Comparison of ENCODE assay signal across 25 cellular contexts in genomic region chr22:28769394-28770085, GRCh38. TPM values are rescaled to one million over a fixed set of nuclear protein-coding genes. Genes with fewer than 3 reads are reported as not detected.
DNase-seq lines count a peak whose midpoint lies in the region; ATAC-seq, FAIRE-seq and TF ChIP-seq lines count a peak whose summit lies in the region.
"Had no signal": no experiment of that assay in that cellular context is flagged by ENCODE, and none has a peak within 500 bp of the region (broad histone marks: within the 10 kb centered on the region; RNA-seq: fewer than 3 reads in every experiment).

No MANE protein-coding gene starts in this region.

- no peaks in the 10 kb centered on the region for H3K27me3 Mint-ChIP-seq in neural crest cell (ENCODE audit: low read depth)
- H3K27me3 Mint-ChIP-seq in CD14-positive monocyte (ENCODE audit: low read depth in 3 of 3): peaks cover 0 to 6% (median 3%) of the 10 kb centered on the region in 3 donors

- H2AFZ ChIP-seq in HepG2 (ENCODE audit: low read length) (no peak overlapping the region), H1 (ENCODE audit: low read length) (0 out of 2 replicates have a peak overlapping the region, but pooled peaks have one; percentile 0)
- H2AFZ ChIP-seq: GM23248 had no signal

- peak; percentile 14 for DNase-seq in HepG2 (ENCODE audit: low spot score)
- DNase-seq in right lobe of liver: no peak
- no peak for DNase-seq in H1 (ENCODE audit: low read depth in 1 of 2, low spot score in 2 of 2)
- no peak for DNase-seq in neural crest cell (ENCODE audit: low read depth, low spot score)
- DNase-seq in left cardiac atrium: no peak
- DNase-seq in GM20000 (ENCODE audit: low spot score): no peak
- no peak for DNase-seq in CD14-positive monocyte (ENCODE audit: low spot score)
- DNase-seq: CD4-positive, CD25-positive, alpha-beta regulatory T cell; COR-L47; GM23248; H9; KG1; MG63; NCI-H1105 treated with DMSO at 0.1 percent for 48 hours; NCI-H146; NCI-H1930; NCI-H2107; NCI-H446 treated with DMSO at 0.1 percent for 48 hours; NCI-H526; NCI-H82; NK-92 treated with Interleukin-12 subunit alpha and Interleukin-12 subunit beta, amount 100 ng/mL, for 24 hours; PC-3; SJCRH30 had no signal

- no peak overlapping the region for H3K14ac ChIP-seq in H1 (ENCODE audit: insufficient read length)

- no peak overlapping the region for H2AK5ac ChIP-seq in H1 (ENCODE audit: low read depth, low read length)

- no TSS peak for BruUV-seq in HepG2 (replicated peaks; lab: Mats Ljungman, UMichigan)

- H3K4me1 ChIP-seq in HepG2 (ENCODE audit: insufficient read depth, low read length): peaks cover 51% of the 10 kb centered on the region
- peaks cover 0 to 18% (median 0%) of the 10 kb centered on the region in 4 donors for H3K4me1 ChIP-seq in right lobe of liver
- H3K4me1 ChIP-seq in H1 (replicated peaks in 1 of 4; ENCODE audit: control insufficient read depth in 3 of 4, insufficient read depth in 4 of 4, low read length in 3 of 4): peaks cover 0 to 3% (median 0%) of the 10 kb centered on the region in 4 experiments; a peak in 2 of 7 replicates
- H3K4me1 ChIP-seq: SJCRH30 had no signal

- no peak overlapping the region for H3K27ac Mint-ChIP-seq in neural crest cell (ENCODE audit: unreplicated experiment)
- H3K27ac Mint-ChIP-seq in CD14-positive monocyte: no peak overlapping the region
- H3K27ac Mint-ChIP-seq: CD4-positive, CD25-positive, alpha-beta regulatory T cell had no signal

- peak overlapping the region; percentile 19; the same call in 1 of the 2 replicates for H2BK15ac ChIP-seq in H1 (ENCODE audit: low read length)

- no peaks in the 10 kb centered on the region for H3K9me3 ChIP-seq in HepG2 (ENCODE audit: low read length)
- no peaks in the 10 kb centered on the region for H3K9me3 ChIP-seq in right lobe of liver
- H3K9me3 ChIP-seq in H1 (ENCODE audit: insufficient read depth in 2 of 2, low read depth in 1 of 2, low read length in 1 of 2): no peaks in the 10 kb centered on the region
- H3K9me3 ChIP-seq: MG63 had no signal

- H4K91ac ChIP-seq in H1 (replicated peaks; ENCODE audit: insufficient read length, low read length): no peak overlapping the region

- H2BK120ac ChIP-seq in H1 (replicated peaks; ENCODE audit: low read depth, low read length): no peak overlapping the region

- H3K4me2 ChIP-seq in HepG2 (ENCODE audit: low read depth, low read length) (no peak overlapping the region), H1 (ENCODE audit: insufficient read depth in 1 of 2, low read depth in 2 of 2, low read length in 2 of 2) (no peak overlapping the region)

- H3K23ac ChIP-seq in H1 (ENCODE audit: insufficient read length): no peak overlapping the region

- H3K4me3 Mint-ChIP-seq in neural crest cell (peak overlapping the region; percentile 41), CD14-positive monocyte (no peak overlapping the region)
- H3K4me3 Mint-ChIP-seq: H9 had no signal

- H3K4ac ChIP-seq in H1 (replicated peaks; ENCODE audit: insufficient read length, low read depth, low read length): no peak overlapping the region

- CTCF ChIA-PET in HepG2 (lab: Yijun Ruan, JAX; ENCODE audit: low intra/inter-chr PET ratio, low total read pairs): no interaction called here
- CTCF ChIA-PET in H1 (lab: Charles Lee; ENCODE audit: partially characterized antibody): interaction anchor here (0.6 to 1.5 kb wide), 3 partner anchors 17 to 256 kb away, joined by 3 to 4 read pairs (median 3); no protein-coding TSS in a partner anchor

- H3K9ac ChIP-seq in HepG2 (ENCODE audit: insufficient read depth, low read depth, low read length) (no peak overlapping the region), H1 (replicated peaks in 1 of 4; ENCODE audit: extremely low read depth in 1 of 4, low read depth in 3 of 4, low read length in 3 of 4) (no peak overlapping the region)
- H3K9ac ChIP-seq: GM23248 had no signal

- TF ChIP-seq CTCF in HepG2 (CRISPR knock-in tag; IDR thresholded peaks at IDR 0.05) (no peak), right lobe of liver (IDR thresholded peaks at IDR 0.05) (no peak), H1 (IDR thresholded peaks at IDR 0.05; ENCODE audit: control extremely low read depth in 1 of 3, insufficient read depth in 1 of 3, low read depth in 1 of 3, low read length in 3 of 3) (no peak), neural crest cell (conservative IDR thresholded peaks at IDR 0.05) (no peak), GM20000 (IDR thresholded peaks at IDR 0.05; ENCODE audit: extremely low read depth, missing control alignments) (no peak), CD14-positive monocyte (IDR thresholded peaks at IDR 0.05) (no peak)

- WGBS in HepG2 (ENCODE audit: low lambda C conversion rate): 89% methylated on average over 14 of the region's 14 CpGs
- 87% methylated on average over 10 of the region's 14 CpGs for WGBS in right lobe of liver (ENCODE audit: insufficient coverage, low coverage, low lambda C conversion rate, missing lambda C conversion rate)
- WGBS in H1 (ENCODE audit: extremely low coverage in 1 of 2, insufficient coverage in 1 of 2, insufficient read length in 1 of 2, insufficient replicate concordance in 2 of 2, low coverage in 1 of 2, low lambda C conversion rate in 2 of 2, missing lambda C conversion rate in 1 of 2), 2 experiments: 93% methylated on average over 12 of the region's 14 CpGs; no CpG with 5 or more reads in 1 of the 2 experiments

- TF ChIP-seq RAD21 in HepG2 (CRISPR knock-in tag; IDR thresholded peaks at IDR 0.05) (no peak), H1 (IDR thresholded peaks at IDR 0.05 in 1 of 2, conservative IDR thresholded peaks at IDR 0.05 in 1 of 2; ENCODE audit: low read depth in 2 of 2, low read length in 2 of 2) (no peak)

- H3K9me3 Mint-ChIP-seq in neural crest cell (peaks cover 2% of the 10 kb centered on the region), CD14-positive monocyte (peaks cover 0 to 10% (median 7%) of the 10 kb centered on the region in 7 donors)
- H3K9me3 Mint-ChIP-seq: CD4-positive, CD25-positive, alpha-beta regulatory T cell had no signal

- in situ Hi-C loops in HepG2 (cut with HindIII; ENCODE audit: extremely low pct_ligation_motif_present, low pct_unique_long_range_greater_than_20kb): no loop called here

- H3K4me3 ChIP-seq in HepG2 (replicated peaks in 1 of 3; ENCODE audit: insufficient read depth in 1 of 3, low read depth in 2 of 3, low read length in 3 of 3): no peak overlapping the region
- no peak overlapping the region for H3K4me3 ChIP-seq in right lobe of liver
- no peak overlapping the region for H3K4me3 ChIP-seq in H1 (ENCODE audit: extremely low read depth in 1 of 4, insufficient read depth in 2 of 4, low read depth in 3 of 4, low read length in 4 of 4)
- H3K4me3 ChIP-seq: GM23248, MG63, SJCRH30 had no signal

- peaks cover 12% of the 10 kb centered on the region for H3K4me1 Mint-ChIP-seq in neural crest cell
- peaks cover 16% of the 10 kb centered on the region for H3K4me1 Mint-ChIP-seq in CD14-positive monocyte

- TF ChIP-seq POLR2A in HepG2 (IDR thresholded peaks at IDR 0.05; ENCODE audit: insufficient read depth in 1 of 2, low read depth in 2 of 2, low read length in 2 of 2) (no peak), right lobe of liver (IDR thresholded peaks at IDR 0.05) (no peak), H1 (IDR thresholded peaks at IDR 0.05; ENCODE audit: control extremely low read depth in 1 of 2, low read depth in 2 of 2, low read length in 2 of 2) (no peak)

- no peak for ATAC-seq in HepG2
- no peak for ATAC-seq in right lobe of liver
- no peak for ATAC-seq in left cardiac atrium
- ATAC-seq: PC-3, Right ventricle myocardium inferior had no signal

- POLR2A ChIA-PET in HepG2 (lab: Yijun Ruan, JAX): interaction anchor here (1.0 to 2.1 kb wide), 3 partner anchors 15 to 31 kb away, joined by 3 to 7 read pairs (median 6); partner anchors contain the start of gene XBP1
- POLR2A ChIA-PET in H1 (lab: Charles Lee; ENCODE audit: partially characterized antibody): interaction anchor here (1.1 to 5.5 kb wide), 6 partner anchors 8 to 31 kb away, joined by 3 to 31 read pairs (median 4); partner anchors contain the start of genes CHEK2, HSCB and XBP1

- H3K27ac ChIP-seq in HepG2 (ENCODE audit: extremely low read length, insufficient read depth, low read length): no peak overlapping the region
- no peak overlapping the region for H3K27ac ChIP-seq in right lobe of liver
- H3K27ac ChIP-seq in H1 (ENCODE audit: low read depth, low read length): no peak overlapping the region; the same call in 1 of the 2 replicates
- H3K27ac ChIP-seq: GM23248, SJCRH30 had no signal

- H2BK20ac ChIP-seq in H1 (ENCODE audit: low read length): peak overlapping the region; percentile 34; the same call in 1 of the 2 replicates

- H2BK12ac ChIP-seq in H1 (ENCODE audit: low read depth, low read length): no peak overlapping the region

- peaks cover 4% of the 10 kb centered on the region for H3K23me2 ChIP-seq in H1 (ENCODE audit: low read depth, low read length)

- TF ChIP-seq EP300 in HepG2 (IDR thresholded peaks at IDR 0.05; ENCODE audit: low read depth in 2 of 2, low read length in 2 of 2) (no peak), HepG2 (CRISPR knock-in tag; IDR thresholded peaks at IDR 0.05; ENCODE audit: borderline replicate concordance) (no peak), H1 (IDR thresholded peaks at IDR 0.05; ENCODE audit: borderline replicate concordance in 1 of 2, low read depth in 2 of 2, low read length in 2 of 2) (no peak)

- intact Hi-C loops in HepG2 (cut with micrococcal nuclease; ENCODE audit: unreplicated experiment): no loop called here
- intact Hi-C loops in right lobe of liver (cut with DNase I): no loop called here
- intact Hi-C loops in left cardiac atrium (cut with DNase I): no loop called here
- intact Hi-C loops in CD14-positive monocyte (cut with micrococcal nuclease): loop anchor here in 1 of 2 donors (10.0 kb wide), 1 partner anchor 55 kb away; no protein-coding TSS in a partner anchor

- H3K27me3 ChIP-seq in HepG2 (ENCODE audit: control insufficient read depth in 1 of 2, insufficient read depth in 2 of 2, low read length in 2 of 2) (no peaks in the 10 kb centered on the region; a peak in 1 of 5 replicates), right lobe of liver (no peaks in the 10 kb centered on the region), H1 (replicated peaks in 1 of 4; ENCODE audit: control insufficient read depth in 3 of 4, extremely low read depth in 1 of 4, insufficient read depth in 3 of 4, low read length in 3 of 4) (no peaks in the 10 kb centered on the region)
- H3K27me3 ChIP-seq: MG63, SJCRH30 had no signal

- no peak overlapping the region for H4K5ac ChIP-seq in H1 (ENCODE audit: insufficient read length, low read depth, low read length)

- H3K79me2 ChIP-seq in HepG2 (ENCODE audit: insufficient read depth, low read length) (peaks cover 15% of the 10 kb centered on the region), H1 (ENCODE audit: control insufficient read depth in 1 of 2, insufficient read depth in 2 of 2, low read length in 2 of 2) (peaks cover 0 to 15% of the 10 kb centered on the region in 2 experiments; a peak in 2 of 4 replicates)

- H3K36me3 ChIP-seq in HepG2 (replicated peaks in 1 of 2; ENCODE audit: control insufficient read depth in 1 of 2, insufficient read depth in 2 of 2, low read length in 2 of 2): 0 out of 5 replicates have a peak, but pooled peaks cover 0 to 2% of the 10 kb centered on the region in 2 experiments
- H3K36me3 ChIP-seq in right lobe of liver: peaks cover 0 to under 1% (median 0%) of the 10 kb centered on the region in 4 donors
- H3K36me3 ChIP-seq in H1 (ENCODE audit: control insufficient read depth in 2 of 4, insufficient read depth in 4 of 4, low read length in 3 of 4): peaks cover 0 to 3% (median 0%) of the 10 kb centered on the region in 4 experiments; a peak in 2 of 8 replicates

- FAIRE-seq in HepG2 (lab: Jason Lieb, UNC): no peak
- no peak for FAIRE-seq in H1 (lab: Jason Lieb, UNC)
- FAIRE-seq: GM18507 had no signal

- H3K18ac ChIP-seq in H1 (ENCODE audit: extremely low read depth, low read length): no peak overlapping the region; the same call in 1 of the 2 replicates

- H3K36me3 Mint-ChIP-seq in neural crest cell (ENCODE audit: low read depth): peaks cover 5% of the 10 kb centered on the region
- peaks cover 2 to 3% of the 10 kb centered on the region in 2 donors for H3K36me3 Mint-ChIP-seq in CD14-positive monocyte

- H3K79me1 ChIP-seq in H1 (ENCODE audit: low read depth, low read length): 0 out of 2 replicates have a peak, but pooled peaks cover 3% of the 10 kb centered on the region

- H2BK5ac ChIP-seq in H1 (ENCODE audit: low read depth, low read length): no peak overlapping the region

- no peak overlapping the region for H3K56ac ChIP-seq in H1 (replicated peaks; ENCODE audit: insufficient read length, low read depth, low read length)

- H4K8ac ChIP-seq in H1 (ENCODE audit: extremely low read depth, insufficient read depth, low read length): no peak overlapping the region

- H4K20me1 ChIP-seq in HepG2 (ENCODE audit: insufficient read depth, low read length) (no peaks in the 10 kb centered on the region), H1 (replicated peaks in 1 of 2; ENCODE audit: control insufficient read depth in 1 of 2, insufficient read depth in 2 of 2, low read length in 2 of 2) (peaks cover 0 to 2% of the 10 kb centered on the region in 2 experiments)

RNA-seq across cellular contexts. Expression of gene CCDC117, which starts 3.0 kb away (rescaled TPM):
- total RNA-seq in HepG2 (2016; rRNA removed; fragmentation: Illumina TruSeq; extraction: Trizol): 34.2 and 43.8 TPM in 2 replicates
- total RNA-seq in HepG2 (2016; cell fraction: cytosol; rRNA removed; fragmentation: Illumina TruSeq; extraction: Trizol; ENCODE audit: low read depth): 3.6 and 5.8 TPM in 2 replicates
- 33.6 and 41.0 TPM in 2 replicates for total RNA-seq in HepG2 (2016; cell fraction: insoluble cytoplasmic fraction; rRNA removed; fragmentation: Illumina TruSeq; extraction: Trizol)
- 21.8 and 22.8 TPM in 2 replicates for total RNA-seq in HepG2 (2016; cell fraction: membrane; rRNA removed; fragmentation: Illumina TruSeq; extraction: Trizol)
- 18.7 and 21.9 TPM in 2 replicates for total RNA-seq in HepG2 (2016; cell fraction: nucleus; rRNA removed; fragmentation: Illumina TruSeq; extraction: Trizol)
- 12.1 and 12.6 TPM in 2 replicates for polyA plus RNA-seq in HepG2 (2011; rRNA removed)
- polyA plus RNA-seq in HepG2 (2011; cell fraction: cytosol; rRNA removed): 7.2 and 12.4 TPM in 2 replicates
- polyA plus RNA-seq in HepG2 (2011; cell fraction: nucleus; rRNA removed): 3.6 and 7.1 TPM in 2 replicates
- 22.6 and 27.8 TPM in 2 replicates for polyA plus RNA-seq in HepG2 (2012)
- 2.1 and 2.8 TPM in 2 replicates for polyA plus RNA-seq in HepG2 (2016; cell fraction: cytosol; fragmentation: Illumina TruSeq; extraction: Trizol; ENCODE audit: low read depth)
- 41.1 and 42.1 TPM in 2 replicates for polyA plus RNA-seq in HepG2 (2016; cell fraction: insoluble cytoplasmic fraction; fragmentation: Illumina TruSeq; extraction: Trizol; ENCODE audit: low read depth)
- polyA plus RNA-seq in HepG2 (2016; cell fraction: membrane; fragmentation: Illumina TruSeq; extraction: Trizol; ENCODE audit: low read depth): 10.2 and 11.0 TPM in 2 replicates
- 24.6 and 26.0 TPM in 2 replicates for polyA plus RNA-seq in HepG2 (2016; cell fraction: nucleus; fragmentation: Illumina TruSeq; extraction: Trizol; ENCODE audit: insufficient read depth, low read depth)
- polyA minus RNA-seq in HepG2 (2011; rRNA and poly(A)+ RNA removed; ENCODE audit: low replicate concordance): 4.4 and 5.8 TPM in 2 replicates
- 22.9 and 28.6 TPM in 2 replicates for polyA minus RNA-seq in HepG2 (2011; cell fraction: cytosol; rRNA and poly(A)+ RNA removed)
- polyA minus RNA-seq in HepG2 (2011; cell fraction: nucleus; rRNA and poly(A)+ RNA removed): 10.7 and 18.3 TPM in 2 replicates
- total RNA-seq in right lobe of liver: 10 to 100 TPM; 15.3 to 24.4 (median 18.0) TPM
- 40.4 and 43.1 TPM in 2 replicates for total RNA-seq in H1 (2021; fragmentation: NEBNext Ultra II Directional; extraction: Animal tissue kit (Norgen Biotek cat#: 25700))
- 5.9 and 9.1 TPM in 2 replicates for polyA plus RNA-seq in H1 (2011; rRNA removed)
- polyA plus RNA-seq in H1 (2011; cell fraction: cytosol; rRNA removed): 14.7 TPM
- 3.4 TPM for polyA plus RNA-seq in H1 (2011; cell fraction: nucleus; rRNA removed)
- 15.2 to 44.0 TPM (median 17.7 TPM) in 4 replicates for polyA plus RNA-seq in H1 (2012, experiment 1 of 2)
- polyA plus RNA-seq in H1 (2012, experiment 2 of 2): 5.5 TPM
- 21.7 TPM for polyA plus RNA-seq in H1 (2013, experiment 1 of 2)
- 23.0 TPM for polyA plus RNA-seq in H1 (2013, experiment 2 of 2)
- 8.2 and 8.8 TPM in 2 replicates for polyA minus RNA-seq in H1 (2011; rRNA and poly(A)+ RNA removed)
- 14.6 TPM for polyA minus RNA-seq in H1 (2011; cell fraction: cytosol; rRNA and poly(A)+ RNA removed)
- polyA minus RNA-seq in H1 (2011; cell fraction: nucleus; rRNA and poly(A)+ RNA removed): 10.3 TPM
- total RNA-seq in neural crest cell: 33.5 and 36.5 TPM in 2 replicates
- 10 to 100 TPM; 12.9 to 13.6 TPM for total RNA-seq in left cardiac atrium
- polyA plus RNA-seq in CD14-positive monocyte: 10 to 100 TPM; 10.3 to 12.6 TPM

RNA-seq across cellular contexts. Expression of gene HSCB, which starts 27.7 kb away (rescaled TPM):
- total RNA-seq in HepG2 (2016; rRNA removed; fragmentation: Illumina TruSeq; extraction: Trizol): 20.2 and 20.9 TPM in 2 replicates
- total RNA-seq in HepG2 (2016; cell fraction: cytosol; rRNA removed; fragmentation: Illumina TruSeq; extraction: Trizol; ENCODE audit: low read depth): 11.3 and 12.3 TPM in 2 replicates
- total RNA-seq in HepG2 (2016; cell fraction: insoluble cytoplasmic fraction; rRNA removed; fragmentation: Illumina TruSeq; extraction: Trizol): 19.5 and 25.4 TPM in 2 replicates
- total RNA-seq in HepG2 (2016; cell fraction: membrane; rRNA removed; fragmentation: Illumina TruSeq; extraction: Trizol): 16.5 and 17.3 TPM in 2 replicates
- total RNA-seq in HepG2 (2016; cell fraction: nucleus; rRNA removed; fragmentation: Illumina TruSeq; extraction: Trizol): 9.6 and 10.0 TPM in 2 replicates
- 13.9 and 15.4 TPM in 2 replicates for polyA plus RNA-seq in HepG2 (2011; rRNA removed)
- 14.2 and 16.4 TPM in 2 replicates for polyA plus RNA-seq in HepG2 (2011; cell fraction: cytosol; rRNA removed)
- 2.6 and 3.9 TPM in 2 replicates for polyA plus RNA-seq in HepG2 (2011; cell fraction: nucleus; rRNA removed)
- polyA plus RNA-seq in HepG2 (2012): 11.6 and 13.2 TPM in 2 replicates
- 10.9 and 12.6 TPM in 2 replicates for polyA plus RNA-seq in HepG2 (2016; cell fraction: cytosol; fragmentation: Illumina TruSeq; extraction: Trizol; ENCODE audit: low read depth)
- polyA plus RNA-seq in HepG2 (2016; cell fraction: insoluble cytoplasmic fraction; fragmentation: Illumina TruSeq; extraction: Trizol; ENCODE audit: low read depth): 21.6 and 24.8 TPM in 2 replicates
- 13.5 and 17.0 TPM in 2 replicates for polyA plus RNA-seq in HepG2 (2016; cell fraction: membrane; fragmentation: Illumina TruSeq; extraction: Trizol; ENCODE audit: low read depth)
- polyA plus RNA-seq in HepG2 (2016; cell fraction: nucleus; fragmentation: Illumina TruSeq; extraction: Trizol; ENCODE audit: insufficient read depth, low read depth): 12.1 and 16.2 TPM in 2 replicates
- 7.9 and 11.5 TPM in 2 replicates for polyA minus RNA-seq in HepG2 (2011; rRNA and poly(A)+ RNA removed; ENCODE audit: low replicate concordance)
- 3.6 and 5.4 TPM in 2 replicates for polyA minus RNA-seq in HepG2 (2011; cell fraction: cytosol; rRNA and poly(A)+ RNA removed)
- 3.9 and 6.2 TPM in 2 replicates for polyA minus RNA-seq in HepG2 (2011; cell fraction: nucleus; rRNA and poly(A)+ RNA removed)
- total RNA-seq in right lobe of liver: 10 to 100 TPM; 11.6 to 29.0 (median 13.4) TPM
- 15.4 and 16.6 TPM in 2 replicates for total RNA-seq in H1 (2021; fragmentation: NEBNext Ultra II Directional; extraction: Animal tissue kit (Norgen Biotek cat#: 25700))
- 14.7 and 16.1 TPM in 2 replicates for polyA plus RNA-seq in H1 (2011; rRNA removed)
- polyA plus RNA-seq in H1 (2011; cell fraction: cytosol; rRNA removed): 16.7 TPM
- 8.7 TPM for polyA plus RNA-seq in H1 (2011; cell fraction: nucleus; rRNA removed)
- polyA plus RNA-seq in H1 (2012, experiment 1 of 2): 14.1 to 21.6 TPM (median 18.6 TPM) in 4 replicates
- polyA plus RNA-seq in H1 (2012, experiment 2 of 2): 11.8 TPM
- 16.3 TPM for polyA plus RNA-seq in H1 (2013, experiment 1 of 2)
- polyA plus RNA-seq in H1 (2013, experiment 2 of 2): 15.3 TPM
- 4.6 and 6.5 TPM in 2 replicates for polyA minus RNA-seq in H1 (2011; rRNA and poly(A)+ RNA removed)
- polyA minus RNA-seq in H1 (2011; cell fraction: cytosol; rRNA and poly(A)+ RNA removed): 2.5 TPM
- polyA minus RNA-seq in H1 (2011; cell fraction: nucleus; rRNA and poly(A)+ RNA removed): 10.3 TPM
- total RNA-seq in neural crest cell: 14.3 and 18.7 TPM in 2 replicates
- total RNA-seq in left cardiac atrium: 10 to 100 TPM in 1 of 2 donors, 1 to 10 TPM in 1; 9.3 to 10.5 TPM
- polyA plus RNA-seq in CD14-positive monocyte: 10 to 100 TPM; 10.3 to 13.2 TPM

RNA-seq across cellular contexts. Expression of gene CHEK2, which starts 27.9 kb away (rescaled TPM):
- total RNA-seq in HepG2 (2016; rRNA removed; fragmentation: Illumina TruSeq; extraction: Trizol) (40.5 and 53.3 TPM in 2 replicates), right lobe of liver (1 to 10 TPM; 2.0 to 6.3 (median 4.2) TPM), neural crest cell (44.2 and 45.0 TPM in 2 replicates), left cardiac atrium (1 to 10 TPM; 2.9 to 3.5 TPM)
- 32.1 and 35.7 TPM in 2 replicates for total RNA-seq in HepG2 (2016; cell fraction: cytosol; rRNA removed; fragmentation: Illumina TruSeq; extraction: Trizol; ENCODE audit: low read depth)
- 41.3 and 57.6 TPM in 2 replicates for total RNA-seq in HepG2 (2016; cell fraction: insoluble cytoplasmic fraction; rRNA removed; fragmentation: Illumina TruSeq; extraction: Trizol)
- 23.8 and 25.0 TPM in 2 replicates for total RNA-seq in HepG2 (2016; cell fraction: membrane; rRNA removed; fragmentation: Illumina TruSeq; extraction: Trizol)
- 28.9 and 31.8 TPM in 2 replicates for total RNA-seq in HepG2 (2016; cell fraction: nucleus; rRNA removed; fragmentation: Illumina TruSeq; extraction: Trizol)
- polyA plus RNA-seq in HepG2 (2011; rRNA removed) (19.2 and 27.0 TPM in 2 replicates), H1 (2011; rRNA removed) (89.5 and 109 TPM in 2 replicates), CD14-positive monocyte (1 to 10 TPM; 6.6 to 7.8 TPM)
- polyA plus RNA-seq in HepG2 (2011; cell fraction: cytosol; rRNA removed): 21.2 and 33.4 TPM in 2 replicates
- 20.3 and 24.8 TPM in 2 replicates for polyA plus RNA-seq in HepG2 (2011; cell fraction: nucleus; rRNA removed)
- polyA plus RNA-seq in HepG2 (2012): 10.3 and 23.5 TPM in 2 replicates
- polyA plus RNA-seq in HepG2 (2016; cell fraction: cytosol; fragmentation: Illumina TruSeq; extraction: Trizol; ENCODE audit: low read depth): 10.2 and 10.6 TPM in 2 replicates
- 59.9 and 63.9 TPM in 2 replicates for polyA plus RNA-seq in HepG2 (2016; cell fraction: insoluble cytoplasmic fraction; fragmentation: Illumina TruSeq; extraction: Trizol; ENCODE audit: low read depth)
- 13.9 and 16.6 TPM in 2 replicates for polyA plus RNA-seq in HepG2 (2016; cell fraction: membrane; fragmentation: Illumina TruSeq; extraction: Trizol; ENCODE audit: low read depth)
- 44.0 and 48.0 TPM in 2 replicates for polyA plus RNA-seq in HepG2 (2016; cell fraction: nucleus; fragmentation: Illumina TruSeq; extraction: Trizol; ENCODE audit: insufficient read depth, low read depth)
- polyA minus RNA-seq in HepG2 (2011; rRNA and poly(A)+ RNA removed; ENCODE audit: low replicate concordance): 30.7 and 51.5 TPM in 2 replicates
- polyA minus RNA-seq in HepG2 (2011; cell fraction: cytosol; rRNA and poly(A)+ RNA removed): 23.7 and 23.8 TPM in 2 replicates
- 21.1 and 22.9 TPM in 2 replicates for polyA minus RNA-seq in HepG2 (2011; cell fraction: nucleus; rRNA and poly(A)+ RNA removed)
- 73.8 and 74.9 TPM in 2 replicates for total RNA-seq in H1 (2021; fragmentation: NEBNext Ultra II Directional; extraction: Animal tissue kit (Norgen Biotek cat#: 25700))
- 104 TPM for polyA plus RNA-seq in H1 (2011; cell fraction: cytosol; rRNA removed)
- polyA plus RNA-seq in H1 (2011; cell fraction: nucleus; rRNA removed): 41.4 TPM
- 55.1 to 84.8 TPM (median 62.8 TPM) in 4 replicates for polyA plus RNA-seq in H1 (2012, experiment 1 of 2)
- polyA plus RNA-seq in H1 (2012, experiment 2 of 2): 52.9 TPM
- polyA plus RNA-seq in H1 (2013, experiment 1 of 2): 58.8 TPM
- polyA plus RNA-seq in H1 (2013, experiment 2 of 2): 56.1 TPM
- 56.5 and 69.5 TPM in 2 replicates for polyA minus RNA-seq in H1 (2011; rRNA and poly(A)+ RNA removed)
- polyA minus RNA-seq in H1 (2011; cell fraction: cytosol; rRNA and poly(A)+ RNA removed): 63.6 TPM
- polyA minus RNA-seq in H1 (2011; cell fraction: nucleus; rRNA and poly(A)+ RNA removed): 41.2 TPM

RNA-seq across cellular contexts. Expression of gene XBP1, which starts 30.8 kb away (rescaled TPM):
- total RNA-seq in HepG2 (2016; rRNA removed; fragmentation: Illumina TruSeq; extraction: Trizol) (313 and 427 TPM in 2 replicates), right lobe of liver (100 to 1,000 TPM; 298 to 624 (median 414) TPM), neural crest cell (65.0 and 66.5 TPM in 2 replicates), left cardiac atrium (100 to 1,000 TPM in 1 of 2 donors, 10 to 100 TPM in 1; 74.8 to 144 TPM)
- total RNA-seq in HepG2 (2016; cell fraction: cytosol; rRNA removed; fragmentation: Illumina TruSeq; extraction: Trizol; ENCODE audit: low read depth): 141 and 153 TPM in 2 replicates
- 301 and 418 TPM in 2 replicates for total RNA-seq in HepG2 (2016; cell fraction: insoluble cytoplasmic fraction; rRNA removed; fragmentation: Illumina TruSeq; extraction: Trizol)
- total RNA-seq in HepG2 (2016; cell fraction: membrane; rRNA removed; fragmentation: Illumina TruSeq; extraction: Trizol): 264 and 299 TPM in 2 replicates
- 351 and 393 TPM in 2 replicates for total RNA-seq in HepG2 (2016; cell fraction: nucleus; rRNA removed; fragmentation: Illumina TruSeq; extraction: Trizol)
- polyA plus RNA-seq in HepG2 (2011; rRNA removed) (394 and 416 TPM in 2 replicates), H1 (2011; rRNA removed) (76.3 and 99.8 TPM in 2 replicates), CD14-positive monocyte (100 to 1,000 TPM; 201 to 215 TPM)
- 294 and 385 TPM in 2 replicates for polyA plus RNA-seq in HepG2 (2011; cell fraction: cytosol; rRNA removed)
- 177 and 227 TPM in 2 replicates for polyA plus RNA-seq in HepG2 (2011; cell fraction: nucleus; rRNA removed)
- polyA plus RNA-seq in HepG2 (2012): 183 and 277 TPM in 2 replicates
- 97.4 and 108 TPM in 2 replicates for polyA plus RNA-seq in HepG2 (2016; cell fraction: cytosol; fragmentation: Illumina TruSeq; extraction: Trizol; ENCODE audit: low read depth)
- 293 and 310 TPM in 2 replicates for polyA plus RNA-seq in HepG2 (2016; cell fraction: insoluble cytoplasmic fraction; fragmentation: Illumina TruSeq; extraction: Trizol; ENCODE audit: low read depth)
- polyA plus RNA-seq in HepG2 (2016; cell fraction: membrane; fragmentation: Illumina TruSeq; extraction: Trizol; ENCODE audit: low read depth): 142 and 166 TPM in 2 replicates
- polyA plus RNA-seq in HepG2 (2016; cell fraction: nucleus; fragmentation: Illumina TruSeq; extraction: Trizol; ENCODE audit: insufficient read depth, low read depth): 511 and 532 TPM in 2 replicates
- polyA minus RNA-seq in HepG2 (2011; rRNA and poly(A)+ RNA removed; ENCODE audit: low replicate concordance): 163 and 714 TPM in 2 replicates
- 357 and 375 TPM in 2 replicates for polyA minus RNA-seq in HepG2 (2011; cell fraction: cytosol; rRNA and poly(A)+ RNA removed)
- polyA minus RNA-seq in HepG2 (2011; cell fraction: nucleus; rRNA and poly(A)+ RNA removed): 208 and 277 TPM in 2 replicates
- total RNA-seq in H1 (2021; fragmentation: NEBNext Ultra II Directional; extraction: Animal tissue kit (Norgen Biotek cat#: 25700)): 128 and 131 TPM in 2 replicates
- 84.1 TPM for polyA plus RNA-seq in H1 (2011; cell fraction: cytosol; rRNA removed)
- polyA plus RNA-seq in H1 (2011; cell fraction: nucleus; rRNA removed): 85.0 TPM
- polyA plus RNA-seq in H1 (2012, experiment 1 of 2): 77.8 to 88.7 TPM (median 84.7 TPM) in 4 replicates
- 117 TPM for polyA plus RNA-seq in H1 (2012, experiment 2 of 2)
- 162 TPM for polyA plus RNA-seq in H1 (2013, experiment 1 of 2)
- 173 TPM for polyA plus RNA-seq in H1 (2013, experiment 2 of 2)
- polyA minus RNA-seq in H1 (2011; rRNA and poly(A)+ RNA removed): 195 and 221 TPM in 2 replicates
- polyA minus RNA-seq in H1 (2011; cell fraction: cytosol; rRNA and poly(A)+ RNA removed): 84.3 TPM
- polyA minus RNA-seq in H1 (2011; cell fraction: nucleus; rRNA and poly(A)+ RNA removed): 63.4 TPM
